Comparison of ENCODE assay signal across 1 cellular context in genomic region chr5:109690456-109691247, GRCh38.
TF ChIP-seq lines count a peak whose summit lies in the region.

No MANE protein-coding gene starts in this region.

TF ChIP-seq in K562, 482 proteins besides CTCF, POLR2A, EP300 and RAD21 (continued from another document and continues in another):
- TF ChIP-seq ZNF395 (CRISPR knock-in tag; IDR thresholded peaks at IDR 0.05) = no peak
- peak; percentile 76; the same call in 1 of the 2 replicates for TF ChIP-seq NBN (IDR thresholded peaks at IDR 0.05; ENCODE audit: low read depth)
- no peak for TF ChIP-seq STAT5A (IDR thresholded peaks at IDR 0.05; ENCODE audit: borderline replicate concordance, low read length)
- TF ChIP-seq MED1 (CRISPR knock-in tag; IDR thresholded peaks at IDR 0.05; ENCODE audit: borderline replicate concordance) = no peak
- no peak for TF ChIP-seq ZBTB33 (CRISPR knock-in tag; IDR thresholded peaks at IDR 0.05)
- TF ChIP-seq ZNF449 (CRISPR knock-in tag; IDR thresholded peaks at IDR 0.05) = no peak
- no peak for TF ChIP-seq ZNF668 (CRISPR knock-in tag; IDR thresholded peaks at IDR 0.05)
- TF ChIP-seq COPS2 (conservative IDR thresholded peaks at IDR 0.05) = no peak
- no peak for TF ChIP-seq HDAC1 (IDR thresholded peaks at IDR 0.05)
- TF ChIP-seq RBM25 (IDR thresholded peaks at IDR 0.05; ENCODE audit: low read depth, low read length, severe bottlenecking) = no peak
- peak; percentile 5; the same call in 1 of the 2 replicates for TF ChIP-seq MAFF (IDR thresholded peaks at IDR 0.05; ENCODE audit: low read length)
- TF ChIP-seq SFPQ (IDR thresholded peaks at IDR 0.05; ENCODE audit: low read depth, low read length) = no peak
- TF ChIP-seq ZNF165 (CRISPR knock-in tag; IDR thresholded peaks at IDR 0.05; ENCODE audit: borderline replicate concordance) = no peak
- no peak for TF ChIP-seq ETS2 (tag; IDR thresholded peaks at IDR 0.05; ENCODE audit: borderline replicate concordance, poor library complexity, severe bottlenecking)
- no peak for TF ChIP-seq NKRF (IDR thresholded peaks at IDR 0.05; ENCODE audit: borderline replicate concordance)
- TF ChIP-seq ZZZ3 (IDR thresholded peaks at IDR 0.05) = no peak
- no peak for TF ChIP-seq ZNF644 (tag; IDR thresholded peaks at IDR 0.05; ENCODE audit: low read depth)
- no peak for TF ChIP-seq IRF1 (CRISPR knock-in tag; IDR thresholded peaks at IDR 0.05; ENCODE audit: borderline replicate concordance)
- no peak for TF ChIP-seq ATF2 (CRISPR knock-in tag; IDR thresholded peaks at IDR 0.05)
- no peak for TF ChIP-seq ZKSCAN1 (IDR thresholded peaks at IDR 0.05; ENCODE audit: low read depth, low read length)
- TF ChIP-seq ELF1 (tag; IDR thresholded peaks at IDR 0.05) = no peak
- no peak for TF ChIP-seq SNAPC5 (CRISPR knock-in tag; IDR thresholded peaks at IDR 0.05)
- TF ChIP-seq TRIM28 (IDR thresholded peaks at IDR 0.05) = 0 out of 2 replicates have a peak, but pooled peaks have one; percentile 48
- peak; percentile 52; the same call in 1 of the 2 replicates for TF ChIP-seq ZBTB1 (CRISPR knock-in tag; IDR thresholded peaks at IDR 0.05; ENCODE audit: borderline replicate concordance, low read depth)
- TF ChIP-seq ZNF407 (IDR thresholded peaks at IDR 0.05; ENCODE audit: low read depth) = no peak
- peak in 1 of 2 experiments; percentile 50 for TF ChIP-seq AFF1 (IDR thresholded peaks at IDR 0.05; ENCODE audit: low read depth in 1 of 2, partially characterized antibody in 2 of 2)
- no peak for TF ChIP-seq CXXC5 (CRISPR knock-in tag; IDR thresholded peaks at IDR 0.05)
- TF ChIP-seq GATAD2B (IDR thresholded peaks at IDR 0.05; ENCODE audit: borderline replicate concordance) = no peak
